8 cellular contexts compared by ENCODE assay signal in genomic region chr11:107898270-107898669, GRCh38. TPM values are rescaled to one million over a fixed set of nuclear protein-coding genes. Genes with fewer than 3 reads are reported as not detected.
DNase-seq lines count a peak whose midpoint lies in the region; ATAC-seq and TF ChIP-seq lines count a peak whose summit lies in the region.

No MANE protein-coding gene starts in this region.

- H3K27me3 ChIP-seq in A673 (replicated peaks; ENCODE audit: insufficient read depth, low read depth, low read length, poor library complexity) (peaks cover 5% of the 10 kb centered on the region), esophagus muscularis mucosa (no peaks in the 10 kb centered on the region), gastrocnemius medialis (no peaks in the 10 kb centered on the region)

- CTCF ChIA-PET in A673 (lab: Charles Lee), result interaction anchor here (0.5 to 1.2 kb wide), 3 partner anchors 9 to 330 kb away, joined by 3 read pairs; no protein-coding TSS in a partner anchor

- 52% methylated on average over 1 of the region's 1 CpG for WGBS in esophagus muscularis mucosa

- peak; percentile 74 for TF ChIP-seq CTCF in A673 (conservative IDR thresholded peaks at IDR 0.05; ENCODE audit: low read depth, low read length)
- peak in 2 of 3 experiments; percentile 33 to 49 for TF ChIP-seq CTCF in esophagus muscularis mucosa (IDR thresholded peaks at IDR 0.05)
- TF ChIP-seq CTCF in gastrocnemius medialis (IDR thresholded peaks at IDR 0.05 in 4 of 5, conservative IDR thresholded peaks at IDR 0.05 in 1 of 5), result peak in 4 of 5 experiments; percentile 24 to 39 (median 28)

- POLR2A ChIA-PET in A673 (lab: Charles Lee; ENCODE audit: low non-redundant PET), result no interaction called here

- H3K4me3 ChIP-seq in A673 (ENCODE audit: low read depth, low read length, poor library complexity, severe bottlenecking), result no peak overlapping the region
- H3K4me3 ChIP-seq in esophagus muscularis mucosa, result no peak overlapping the region
- no peak overlapping the region for H3K4me3 ChIP-seq in gastrocnemius medialis

- H3K4me1 ChIP-seq in A673 (ENCODE audit: insufficient read depth, low read length, poor library complexity, severe bottlenecking) (no peaks in the 10 kb centered on the region), esophagus muscularis mucosa (no peaks in the 10 kb centered on the region), gastrocnemius medialis (no peaks in the 10 kb centered on the region)

- no peak for TF ChIP-seq EP300 in esophagus muscularis mucosa (IDR thresholded peaks at IDR 0.05)

- peak; percentile 65 for DNase-seq in A673 (ENCODE audit: low spot score)
- peak; percentile 22 for DNase-seq in GM04504 (ENCODE audit: low read depth)
- peak; percentile 1 for DNase-seq in OCI-M1 (lab: John Stamatoyannopoulos, UW)
- DNase-seq in esophagus muscularis mucosa (ENCODE audit: extremely low spot score), result no peak
- no peak for DNase-seq in gastrocnemius medialis
- DNase-seq in occipital lobe (lab: John Stamatoyannopoulos, UW), result no peak

- TF ChIP-seq POLR2A in esophagus muscularis mucosa (IDR thresholded peaks at IDR 0.05; ENCODE audit: low read depth) (no peak), gastrocnemius medialis (IDR thresholded peaks at IDR 0.05) (no peak)

- no peaks in the 10 kb centered on the region for H3K36me3 ChIP-seq in A673 (ENCODE audit: insufficient read depth, low read length, poor library complexity, severe bottlenecking)
- H3K36me3 ChIP-seq in esophagus muscularis mucosa, result no peaks in the 10 kb centered on the region
- H3K36me3 ChIP-seq in gastrocnemius medialis, result no peaks in the 10 kb centered on the region

- H3K9me3 ChIP-seq in A673 (ENCODE audit: low read depth, low read length, poor library complexity, severe bottlenecking), result no peaks in the 10 kb centered on the region
- no peaks in the 10 kb centered on the region for H3K9me3 ChIP-seq in esophagus muscularis mucosa
- H3K9me3 ChIP-seq in gastrocnemius medialis, result no peaks in the 10 kb centered on the region

- ATAC-seq in HG02973 (IDR thresholded peaks at IDR 0.05; ENCODE audit: unreplicated experiment) (peak; percentile 67), gastrocnemius medialis (no peak), GM21825 (IDR thresholded peaks at IDR 0.05; ENCODE audit: unreplicated experiment) (no peak)

- in situ Hi-C loops in gastrocnemius medialis (cut with MboI; ENCODE audit: low sequenced_read_pairs in 4 of 4), result no loop called here

- intact Hi-C loops in A673 (cut with micrococcal nuclease; ENCODE audit: unreplicated experiment) (loop anchor here (2.0 to 10.0 kb wide), 2 partner anchors 153 to 323 kb away; no protein-coding TSS in a partner anchor), esophagus muscularis mucosa (cut with DNase I) (no loop called here), gastrocnemius medialis (cut with DNase I; ENCODE audit: low total_unique reads) (loop anchor here (10.0 kb wide), 1 partner anchor 333 kb away; the partner anchor contains the start of gene ALKBH8)

- BruUV-seq in A673 (replicated peaks; lab: Mats Ljungman, UMichigan), result no TSS peak

- H3K27ac ChIP-seq in A673 (ENCODE audit: low read depth, low read length, poor library complexity, severe bottlenecking), result no peak overlapping the region
- no peak overlapping the region for H3K27ac ChIP-seq in esophagus muscularis mucosa (replicated peaks in 1 of 4)
- H3K27ac ChIP-seq in gastrocnemius medialis, result no peak overlapping the region

RNA-seq across cellular contexts. Expression of gene RAB39A, which starts 30.0 kb away (rescaled TPM):
- total RNA-seq in A673 (2021), result 16.3 and 17.2 TPM in 2 replicates
- total RNA-seq in esophagus muscularis mucosa, result 1 to 10 TPM in 1 of 4 donors, under 1 TPM in 3; 0.69 to 2.5 (median 0.77) TPM
- under 1 TPM in 1 of 4 donors, not detected in 3; 0.22 TPM for total RNA-seq in gastrocnemius medialis
- total RNA-seq in occipital lobe, result 47.7 TPM

RNA-seq across cellular contexts. Expression of gene SLC35F2, which starts 39.7 kb away (rescaled TPM):
- total RNA-seq in A673 (2021) (80.8 and 95.4 TPM in 2 replicates), esophagus muscularis mucosa (1 to 10 TPM; 2.1 to 4.1 (median 3.9) TPM), gastrocnemius medialis (1 to 10 TPM; 1.3 to 5.4 (median 1.7) TPM), occipital lobe (22.6 TPM)

Comparison
In these comparisons a context has a peak if more than half of its experiments do, and no peak if none do; other contexts are left out.
1. DNase-seq: peak in A673 (single experiment), GM04504 (single experiment) and OCI-M1 (single experiment); none in esophagus muscularis mucosa (single experiment), gastrocnemius medialis (0 of 2) and occipital lobe (single experiment).
2. Peak in every context shown above with its lines, with median percentiles within 50 percentile points of each other: CTCF ChIP-seq.